8 cellular contexts compared by ENCODE assay signal in the genomic region with DNA sequence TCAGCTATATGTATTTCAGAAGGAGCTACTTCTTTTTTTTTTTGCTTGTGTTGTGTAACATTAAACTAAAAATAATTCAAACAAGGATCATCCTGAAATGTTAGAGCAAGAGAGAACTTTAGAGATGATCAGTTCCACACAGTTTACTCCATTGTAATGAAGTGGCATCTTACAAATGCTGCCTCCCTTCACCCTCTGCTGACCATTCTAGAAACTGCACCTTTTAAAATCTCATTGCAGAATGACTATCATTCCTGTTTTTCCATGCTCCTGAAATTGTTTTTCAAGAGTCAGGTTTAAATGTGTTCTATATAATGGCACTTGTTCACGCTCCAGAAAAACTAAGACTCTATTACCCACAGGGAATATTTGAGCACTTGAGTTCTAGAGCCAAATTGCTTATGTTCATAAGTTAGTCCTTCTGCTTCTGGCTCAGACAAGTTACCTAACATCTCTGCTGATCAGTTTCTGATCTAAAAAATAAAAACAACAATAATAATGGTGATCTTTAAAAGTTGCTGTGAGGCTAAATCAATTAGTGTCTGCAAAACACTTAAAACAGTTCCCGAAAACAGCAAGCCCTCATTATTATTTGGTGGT. TPM values are rescaled to one million over a fixed set of nuclear protein-coding genes. Genes with fewer than 3 reads are reported as not detected.
DNase-seq lines count a peak whose midpoint lies in the region; ATAC-seq and TF ChIP-seq lines count a peak whose summit lies in the region.

No MANE protein-coding gene starts in this region.

- no peaks in the 10 kb centered on the region for H3K4me1 Mint-ChIP-seq in nephron progenitor cell

- in situ Hi-C loops in ACHN (cut with HindIII; ENCODE audit: low pct_ligation_motif_present, low pct_unique_long_range_greater_than_20kb, low sequenced_read_pairs), result no loop called here

- peak; percentile 38 for DNase-seq in ACHN
- peak; percentile 55 for DNase-seq in NCI-H748 treated with DMSO at 0.1 percent for 48 hours (lab: John Stamatoyannopoulos, UW)
- DNase-seq in dermis microvascular lymphatic vessel endothelial cell (ENCODE audit: low read depth in 2 of 2), result peak; percentile 35 to 56
- DNase-seq in nephron progenitor cell, result peak; percentile 18
- no peak for DNase-seq in central memory CD4-positive, alpha-beta T cell
- no peak for DNase-seq in activated gamma-delta T cell (lab: John Stamatoyannopoulos, UW)

- TF ChIP-seq CTCF in GM12874 (IDR thresholded peaks at IDR 0.05; ENCODE audit: insufficient read depth, low read depth, low read length) (peak; percentile 61), nephron progenitor cell (IDR thresholded peaks at IDR 0.05) (peak; percentile 81)

- H3K27me3 Mint-ChIP-seq in nephron progenitor cell (ENCODE audit: low read depth, poor library complexity), result no peaks in the 10 kb centered on the region

- ATAC-seq in HG02885 (IDR thresholded peaks at IDR 0.05; ENCODE audit: poor library complexity, unreplicated experiment), result peak; percentile 94

- no peak overlapping the region for H3K4me3 Mint-ChIP-seq in nephron progenitor cell

- no peaks in the 10 kb centered on the region for H3K36me3 Mint-ChIP-seq in nephron progenitor cell (ENCODE audit: low read depth)

- H3K9me3 Mint-ChIP-seq in nephron progenitor cell, result no peaks in the 10 kb centered on the region

- H3K27ac Mint-ChIP-seq in nephron progenitor cell, result no peak overlapping the region

RNA-seq across cellular contexts. Expression of a gene that starts 21.5 kb away (rescaled TPM):
- total RNA-seq in dermis microvascular lymphatic vessel endothelial cell, result 1.0 and 4.6 TPM in 2 replicates

Comparison
In these comparisons a context has a peak if more than half of its experiments do, and no peak if none do; other contexts are left out.
1. DNase-seq: peak in ACHN (single experiment), NCI-H748 treated with DMSO at 0.1 percent for 48 hours (single experiment), dermis microvascular lymphatic vessel endothelial cell (2 of 2) and nephron progenitor cell (single experiment); none in central memory CD4-positive, alpha-beta T cell (single experiment) and activated gamma-delta T cell (single experiment).